Comparison of ENCODE assay signal across 24 cellular contexts in the genomic region with DNA sequence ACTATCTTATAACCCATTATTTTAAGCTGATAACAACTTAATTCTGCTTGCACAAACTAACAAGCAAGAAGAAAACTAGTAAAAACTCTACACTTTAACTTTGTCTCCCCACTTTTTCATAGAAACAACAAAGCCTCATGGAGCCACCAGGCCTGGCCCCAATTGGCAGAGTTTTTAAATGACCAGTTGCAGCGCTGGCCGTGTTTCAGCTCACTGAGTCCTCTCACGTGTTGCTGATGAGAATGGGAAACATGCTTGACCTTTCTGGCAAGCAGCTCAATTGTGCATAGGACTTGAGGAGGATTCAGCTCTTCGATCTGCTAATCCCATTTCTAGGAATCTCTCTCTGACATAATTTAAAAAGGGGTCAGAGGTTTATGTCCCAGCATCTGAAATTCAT. TPM values are rescaled to one million over a fixed set of nuclear protein-coding genes. Genes with fewer than 3 reads are reported as not detected.
"Had no signal": no experiment of that assay in that cellular context is flagged by ENCODE, and none has a peak within 500 bp of the region (broad histone marks: within the 10 kb centered on the region; RNA-seq: fewer than 3 reads in every experiment).

No MANE protein-coding gene starts in this region.

- DNase-seq: activated CD4-positive, alpha-beta memory T cell treated with anti-CD3 and anti-CD28 coated beads for 36 hours; activated CD4-positive, alpha-beta T cell treated with anti-CD3 and anti-CD28 coated beads, Interleukin-2, amount 10 ng/mL, durations not matched to agents 24 days and 14 days; activated CD4-positive, CD25-positive, alpha-beta regulatory T cell treated with anti-CD3 and anti-CD28 coated beads, Interleukin-2, amount 50 U/mL, for 72 hours; activated gamma-delta T cell treated with Interleukin-2 at 50 U/mL for 16 hours; activated T-cell treated with anti-CD3 and anti-CD28 coated beads, Interleukin-2, amount 50 U/mL, for 4 hours; colonic mucosa; effector memory CD4-positive, alpha-beta T cell; gastrocnemius medialis; glutamatergic neuron; left cardiac atrium; naive thymus-derived CD8-positive, alpha-beta T cell; nucleus accumbens; right cardiac atrium; stimulated activated naive CD4-positive, alpha-beta T cell; T-helper 17 cell; transverse colon; uterus had no signal

- H3K27me3 ChIP-seq: breast epithelium, colonic mucosa, dorsolateral prefrontal cortex, gastrocnemius medialis, transverse colon, uterus had no signal

- H3K4me3 ChIP-seq: breast epithelium, colonic mucosa, dorsolateral prefrontal cortex, gastrocnemius medialis, transverse colon, uterus had no signal

- H3K27ac ChIP-seq: breast epithelium, colonic mucosa, dorsolateral prefrontal cortex, gastrocnemius medialis, parathyroid adenoma, transverse colon, uterus had no signal

- H3K36me3 ChIP-seq: breast epithelium, colonic mucosa, gastrocnemius medialis, transverse colon, uterus had no signal

- H3K9me3 ChIP-seq: breast epithelium, colonic mucosa, gastrocnemius medialis, transverse colon, uterus had no signal

- ATAC-seq: activated naive CD4-positive, alpha-beta T cell treated with anti-CD3 and anti-CD28 coated beads, Interleukin-2, amount 50 U/mL, for 72 hours; activated T-cell treated with anti-CD3 and anti-CD28 coated beads, Interleukin-2, amount 50 U/mL, for 4 hours; activated T-helper 17 cell treated with anti-CD3 and anti-CD28 coated beads, Interleukin-2, amount 50 U/mL, for 72 hours; gastrocnemius medialis; left cardiac atrium; naive thymus-derived CD8-positive, alpha-beta T cell; right cardiac atrium; T-helper 17 cell had no signal

- H3K4me1 ChIP-seq: breast epithelium, colonic mucosa, gastrocnemius medialis, parathyroid adenoma, transverse colon, uterus had no signal

- H2AFZ ChIP-seq: parathyroid adenoma had no signal

- H3K9ac ChIP-seq: parathyroid adenoma had no signal

RNA-seq across cellular contexts. Expression of gene GRM4, which starts 24.5 kb away (rescaled TPM):
- total RNA-seq: activated CD4-positive, alpha-beta T cell treated with anti-CD3 and anti-CD28 coated beads, Interleukin-2, amount 10 ng/mL, durations not matched to agents 24 days and 14 days; activated T-helper 17 cell treated with anti-CD3 and anti-CD28 coated beads, Interleukin-2, amount 50 U/mL, for 72 hours; breast epithelium; epithelial cell of proximal tubule; left cardiac atrium; naive thymus-derived CD8-positive, alpha-beta T cell; neural crest cell; right cardiac atrium; T-helper 17 cell; transverse colon had no signal
- polyA plus RNA-seq: naive thymus-derived CD8-positive, alpha-beta T cell; right cardiac atrium had no signal
